Comparison of ENCODE assay signal across 21 cellular contexts in the genomic region with DNA sequence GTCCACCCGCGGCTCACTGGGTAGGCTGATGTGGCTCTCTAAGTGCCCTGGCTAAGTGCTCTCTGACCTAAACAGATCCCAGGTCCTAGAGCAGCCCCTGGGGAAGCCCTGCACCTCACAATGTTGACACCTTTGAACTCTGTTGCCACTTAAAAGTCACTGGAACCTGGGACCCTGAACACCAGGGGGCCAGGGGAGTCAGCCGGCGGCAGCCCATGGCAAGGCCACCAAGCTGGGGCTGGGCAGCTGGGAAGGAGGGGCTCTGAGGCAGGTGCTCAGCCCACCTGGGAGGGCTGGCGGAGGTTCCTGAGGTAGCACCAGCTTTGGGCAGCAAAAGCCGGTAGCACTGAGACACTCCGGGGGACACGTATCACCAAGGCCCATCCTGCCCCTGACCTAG.
DNase-seq lines count a peak whose midpoint lies in the region; ATAC-seq, FAIRE-seq and TF ChIP-seq lines count a peak whose summit lies in the region.
"Had no signal": no experiment of that assay in that cellular context is flagged by ENCODE, and none has a peak within 500 bp of the region (broad histone marks: within the 10 kb centered on the region; RNA-seq: fewer than 3 reads in every experiment).

No MANE protein-coding gene starts in this region.

- peaks cover 70% of the 10 kb centered on the region for H3K4me1 Mint-ChIP-seq in stimulated activated naive CD8-positive, alpha-beta T cell treated with anti-CD3 and anti-CD28 coated beads, Interleukin-15, amount 100 ng/mL, for 72 hours
- H3K4me1 Mint-ChIP-seq in T-helper 17 cell, result peaks cover 26% of the 10 kb centered on the region

- peak overlapping the region; percentile 93 to 95 for H3K27ac Mint-ChIP-seq in stimulated activated naive CD8-positive, alpha-beta T cell treated with anti-CD3 and anti-CD28 coated beads, Interleukin-15, amount 100 ng/mL, for 72 hours
- peak overlapping the region; percentile 35 for H3K27ac Mint-ChIP-seq in T-helper 17 cell

- no peaks in the 10 kb centered on the region for H4K20me1 ChIP-seq in hepatocyte (ENCODE audit: insufficient read depth, poor library complexity, severe bottlenecking)

- H3K9me2 ChIP-seq in hepatocyte (replicated peaks; ENCODE audit: insufficient read depth), result no peaks in the 10 kb centered on the region

- H3K36me3 ChIP-seq in kidney (ENCODE audit: control insufficient read depth in 1 of 2, insufficient read depth in 2 of 2, low read length in 2 of 2) (no peaks in the 10 kb centered on the region), tibial artery (no peaks in the 10 kb centered on the region), hepatocyte (replicated peaks; ENCODE audit: insufficient read depth, low read depth) (no peaks in the 10 kb centered on the region)
- H3K36me3 ChIP-seq: prostate gland, SJSA1 had no signal

- H3K27me3 ChIP-seq in tibial artery (no peaks in the 10 kb centered on the region), hepatocyte (no peaks in the 10 kb centered on the region)
- H3K27me3 ChIP-seq: SJSA1 had no signal

- peak in 1 of 2 donors; percentile 36 for DNase-seq in stimulated activated naive CD8-positive, alpha-beta T cell treated with anti-CD3 and anti-CD28 coated beads, Interleukin-15, amount 100 ng/mL, for 72 hours
- no peak for DNase-seq in stimulated activated naive CD8-positive, alpha-beta T cell treated with anti-CD3 and anti-CD28 coated beads, Interleukin-15, Interleukin-2, amounts not matched to agents 100 U/mL and 50 U/mL, for 24 hours
- no peak for DNase-seq in T-helper 17 cell
- DNase-seq in kidney, result peak; percentile 54
- DNase-seq in tibial artery, result no peak
- no peak for DNase-seq in hepatocyte (ENCODE audit: low spot score)
- DNase-seq in mesenteric fat pad (ENCODE audit: low spot score), result no peak
- DNase-seq: activated CD8-positive, alpha-beta memory T cell treated with anti-CD3 and anti-CD28 coated beads, Interleukin-2, amount 50 U/mL, for 48 hours; activated naive CD4-positive, alpha-beta T cell; Caco-2; KG1; left cardiac atrium; NCI-H1048; NCI-H2029 treated with DMSO at 0.1 percent for 48 hours; stimulated activated CD4-positive, alpha-beta T cell treated with anti-CD3 and anti-CD28 coated beads, Interleukin-4, amount 100 ng/mL, for 1 hour had no signal

- no peak overlapping the region for H2AFZ ChIP-seq in hepatocyte

- no peak overlapping the region for H3K4me2 ChIP-seq in hepatocyte

- no peak overlapping the region for H3K27ac ChIP-seq in kidney (ENCODE audit: low read depth in 2 of 2, low read length in 2 of 2)
- peak overlapping the region; percentile 9 to 13 for H3K27ac ChIP-seq in tibial artery
- H3K27ac ChIP-seq in hepatocyte, result no peak overlapping the region

- H3K4me3 Mint-ChIP-seq in stimulated activated naive CD8-positive, alpha-beta T cell treated with anti-CD3 and anti-CD28 coated beads, Interleukin-15, amount 100 ng/mL, for 72 hours, result peak overlapping the region; percentile 16 to 81
- H3K4me3 Mint-ChIP-seq in T-helper 17 cell, result no peak overlapping the region

- no peak overlapping the region for H3K9ac ChIP-seq in kidney (ENCODE audit: low read length in 2 of 2)

- H3K9me3 Mint-ChIP-seq in stimulated activated naive CD8-positive, alpha-beta T cell treated with anti-CD3 and anti-CD28 coated beads, Interleukin-15, amount 100 ng/mL, for 72 hours, result peaks cover 0 to 5% of the 10 kb centered on the region in 2 donors
- H3K9me3 Mint-ChIP-seq: naive thymus-derived CD8-positive, alpha-beta T cell had no signal

- H3K4me3 ChIP-seq in kidney (ENCODE audit: low read length in 2 of 2) (no peak overlapping the region), tibial artery (no peak overlapping the region), hepatocyte (no peak overlapping the region)
- H3K4me3 ChIP-seq: prostate gland, SJSA1 had no signal

- intact Hi-C loops in kidney (cut with DNase I) (no loop called here), tibial artery (cut with DNase I; ENCODE audit: low total_unique reads) (loop anchor here (10.0 kb wide), 1 partner anchor 132 kb away; a partner anchor contains a TSS)

- TF ChIP-seq CTCF in kidney (IDR thresholded peaks at IDR 0.05; ENCODE audit: borderline replicate concordance, extremely low read depth, insufficient read depth), result no peak
- no peak for TF ChIP-seq CTCF in tibial artery (IDR thresholded peaks at IDR 0.05)
- TF ChIP-seq CTCF in hepatocyte (IDR thresholded peaks at IDR 0.05; ENCODE audit: poor library complexity), result no peak

- H3K79me2 ChIP-seq in hepatocyte, result no peaks in the 10 kb centered on the region

- ATAC-seq in stimulated activated naive CD8-positive, alpha-beta T cell treated with anti-CD3 and anti-CD28 coated beads, Interleukin-15, amount 100 ng/mL, for 72 hours, result no peak
- no peak for ATAC-seq in stimulated activated naive CD8-positive, alpha-beta T cell treated with anti-CD3 and anti-CD28 coated beads, Interleukin-15, Interleukin-2, amounts not matched to agents 100 U/mL and 50 U/mL, for 24 hours
- ATAC-seq in T-helper 17 cell, result no peak
- no peak for ATAC-seq in GM18909 (IDR thresholded peaks at IDR 0.05; ENCODE audit: poor library complexity, unreplicated experiment)
- ATAC-seq: naive thymus-derived CD8-positive, alpha-beta T cell had no signal

- no peaks in the 10 kb centered on the region for H3K36me3 Mint-ChIP-seq in T-helper 17 cell (ENCODE audit: low read depth)
- H3K36me3 Mint-ChIP-seq: naive thymus-derived CD8-positive, alpha-beta T cell had no signal

- no peaks in the 10 kb centered on the region for H3K27me3 Mint-ChIP-seq in stimulated activated naive CD8-positive, alpha-beta T cell treated with anti-CD3 and anti-CD28 coated beads, Interleukin-15, amount 100 ng/mL, for 72 hours
- H3K27me3 Mint-ChIP-seq in T-helper 17 cell, result no peaks in the 10 kb centered on the region
- H3K27me3 Mint-ChIP-seq: naive thymus-derived CD8-positive, alpha-beta T cell had no signal

- H3K4me1 ChIP-seq in kidney (ENCODE audit: control insufficient read depth in 1 of 2, insufficient read depth in 1 of 2, low read depth in 1 of 2, low read length in 2 of 2) (no peaks in the 10 kb centered on the region), tibial artery (peaks cover 0 to 44% (median 37%) of the 10 kb centered on the region in 4 donors), hepatocyte (ENCODE audit: insufficient read depth) (peaks cover 20% of the 10 kb centered on the region)
- H3K4me1 ChIP-seq: Caco-2, prostate gland had no signal

- FAIRE-seq in kidney (lab: Jason Lieb, UNC), result no peak
- FAIRE-seq: H54, RCC 7860 had no signal

- WGBS in hepatocyte (ENCODE audit: low lambda C conversion rate, missing lambda C conversion rate), result 95% methylated on average over 8 of the region's 8 CpGs

- H3K9me3 ChIP-seq in T-helper 17 cell (ENCODE audit: control insufficient read depth, low read length, poor library complexity, severe bottlenecking) (no peaks in the 10 kb centered on the region), kidney (ENCODE audit: control insufficient read depth in 1 of 2, low read length in 2 of 2) (no peaks in the 10 kb centered on the region), tibial artery (no peaks in the 10 kb centered on the region), hepatocyte (ENCODE audit: low read depth) (no peaks in the 10 kb centered on the region)
- H3K9me3 ChIP-seq: prostate gland, SJSA1 had no signal

Comparison
In these comparisons a context has a peak if more than half of its experiments do, and no peak if none do; other contexts are left out.
1. H3K27ac ChIP-seq: peak in tibial artery (2 of 2); none in kidney (0 of 2) and hepatocyte (single experiment).